ENCODE assay signal across 8 cellular contexts in genomic region chr1:204453141-204453772, GRCh38. TPM values are rescaled to one million over a fixed set of nuclear protein-coding genes. Genes with fewer than 3 reads are reported as not detected.
A peak's percentile ranks its signal among the peaks of the same experiment; 100 is the strongest.
DNase-seq lines count a peak whose midpoint lies in the region; ATAC-seq and TF ChIP-seq lines count a peak whose summit lies in the region.

No MANE protein-coding gene starts in this region.

- H3K36me3 Mint-ChIP-seq in activated CD8-positive, alpha-beta T cell treated with anti-CD3 and anti-CD28 coated beads for 36 hours (ENCODE audit: low read depth) = peaks cover 8% of the 10 kb centered on the region

- whole genome bisulfite sequencing in neuronal stem cell (ENCODE audit: extremely low coverage in 2 of 2, insufficient read length in 2 of 2, insufficient replicate concordance in 1 of 2), 2 donors = no CpG with 5 or more reads among the region's 8 CpGs

- no peak overlapping the region for H3K4ac ChIP-seq in neuronal stem cell (ENCODE audit: low read length)

- H3K9me3 Mint-ChIP-seq in activated CD8-positive, alpha-beta T cell treated with anti-CD3 and anti-CD28 coated beads for 36 hours = no peaks in the 10 kb centered on the region

- DNase-seq in GM19238 (ENCODE audit: insufficient read length, low spot score) (peak; percentile 71), lower lobe of right lung (no peak), upper lobe of right lung (no peak), neuronal stem cell (ENCODE audit: low spot score) (no peak), hypothalamus (lab: John Stamatoyannopoulos, UW) (no peak), GDM1 (lab: John Stamatoyannopoulos, UW) (no peak)
- DNase-seq in activated CD8-positive, alpha-beta T cell treated with anti-CD3 and anti-CD28 coated beads for 36 hours = peak; percentile 92

- peaks cover 2% of the 10 kb centered on the region for H3K79me1 ChIP-seq in neuronal stem cell (ENCODE audit: low read depth, low read length)

- no peaks in the 10 kb centered on the region for H3K27me3 Mint-ChIP-seq in activated CD8-positive, alpha-beta T cell treated with anti-CD3 and anti-CD28 coated beads for 36 hours

- H4K91ac ChIP-seq in neuronal stem cell (ENCODE audit: low read depth, low read length, poor library complexity) = no peak overlapping the region

- H3K4me1 Mint-ChIP-seq in activated CD8-positive, alpha-beta T cell treated with anti-CD3 and anti-CD28 coated beads for 36 hours (ENCODE audit: low read depth) = peaks cover 20% of the 10 kb centered on the region

- intact Hi-C loops in activated CD8-positive, alpha-beta T cell treated with anti-CD3 and anti-CD28 coated beads for 36 hours (cut with micrococcal nuclease) = no loop called here
- intact Hi-C loops in lower lobe of right lung (cut with DNase I) (no loop called here), upper lobe of right lung (cut with DNase I) (no loop called here)

- peak overlapping the region; percentile 43 for H3K27ac ChIP-seq in lower lobe of right lung
- H3K27ac ChIP-seq in upper lobe of right lung = peak overlapping the region; percentile 51
- H3K27ac ChIP-seq in neuronal stem cell (replicated peaks; ENCODE audit: low read length) = no peak overlapping the region

- no peak overlapping the region for H3K9ac ChIP-seq in neuronal stem cell (ENCODE audit: low read depth, low read length, poor library complexity)

- POLR2A ChIA-PET in activated CD8-positive, alpha-beta T cell treated with anti-CD3 and anti-CD28 coated beads for 36 hours (lab: Charles Lee) = interaction anchor here (1.0 to 2.2 kb wide), 7 partner anchors 9 to 43 kb away, joined by 3 to 12 read pairs (median 3); partner anchors contain the start of gene PIK3C2B

- H3K4me1 ChIP-seq in lower lobe of right lung = peaks cover 19% of the 10 kb centered on the region
- peaks cover 6% of the 10 kb centered on the region for H3K4me1 ChIP-seq in upper lobe of right lung
- peaks cover 37 to 45% of the 10 kb centered on the region in 2 donors for H3K4me1 ChIP-seq in neuronal stem cell (ENCODE audit: control insufficient read depth in 2 of 2, insufficient read depth in 1 of 2, low read depth in 1 of 2, low read length in 2 of 2)

- peak overlapping the region; percentile 35 for H3K4me3 Mint-ChIP-seq in activated CD8-positive, alpha-beta T cell treated with anti-CD3 and anti-CD28 coated beads for 36 hours

- no peaks in the 10 kb centered on the region for H3K27me3 ChIP-seq in lower lobe of right lung (ENCODE audit: low read depth)
- no peaks in the 10 kb centered on the region for H3K27me3 ChIP-seq in upper lobe of right lung
- no peaks in the 10 kb centered on the region for H3K27me3 ChIP-seq in neuronal stem cell (ENCODE audit: control insufficient read depth in 3 of 3, insufficient read depth in 3 of 3, low read depth in 1 of 3, low read length in 3 of 3)

- no peak overlapping the region for H3K18ac ChIP-seq in neuronal stem cell (ENCODE audit: low read length)

- no peak overlapping the region for H3K4me3 ChIP-seq in lower lobe of right lung
- no peak overlapping the region for H3K4me3 ChIP-seq in upper lobe of right lung
- H3K4me3 ChIP-seq in neuronal stem cell (ENCODE audit: low read length in 2 of 2) = no peak overlapping the region

- peaks cover 53% of the 10 kb centered on the region for H3K36me3 ChIP-seq in lower lobe of right lung
- peaks cover 63% of the 10 kb centered on the region for H3K36me3 ChIP-seq in upper lobe of right lung
- peaks cover 20 to 78% of the 10 kb centered on the region in 2 donors for H3K36me3 ChIP-seq in neuronal stem cell (replicated peaks in 1 of 2; ENCODE audit: control insufficient read depth in 2 of 2, insufficient read depth in 2 of 2, low read length in 2 of 2)

- H2BK15ac ChIP-seq in neuronal stem cell (ENCODE audit: low read length) = no peak overlapping the region

- no peak overlapping the region for H2AFZ ChIP-seq in neuronal stem cell (ENCODE audit: low read length)

- ATAC-seq in HG03108 (IDR thresholded peaks at IDR 0.05; ENCODE audit: unreplicated experiment) (peak; percentile 72), lower lobe of right lung (peak in 1 of 2 donors; percentile 47), upper lobe of right lung (no peak)
- ATAC-seq in activated CD8-positive, alpha-beta T cell treated with anti-CD3 and anti-CD28 coated beads for 36 hours = peak; percentile 98

- H3K9me3 ChIP-seq in lower lobe of right lung = no peaks in the 10 kb centered on the region
- no peaks in the 10 kb centered on the region for H3K9me3 ChIP-seq in upper lobe of right lung
- no peaks in the 10 kb centered on the region for H3K9me3 ChIP-seq in neuronal stem cell (replicated peaks in 1 of 2; ENCODE audit: control insufficient read depth in 2 of 2, insufficient read depth in 1 of 2, low read depth in 1 of 2, low read length in 2 of 2)

- H3K27ac Mint-ChIP-seq in activated CD8-positive, alpha-beta T cell treated with anti-CD3 and anti-CD28 coated beads for 36 hours = peak overlapping the region; percentile 88

- no peak overlapping the region for H3K23ac ChIP-seq in neuronal stem cell (ENCODE audit: low read depth, low read length, poor library complexity)

- H3K14ac ChIP-seq in neuronal stem cell (ENCODE audit: low read length) = no peak overlapping the region

- no peak overlapping the region for H4K8ac ChIP-seq in neuronal stem cell (ENCODE audit: low read depth, low read length)

- no peak overlapping the region for H2BK120ac ChIP-seq in neuronal stem cell (ENCODE audit: low read depth, low read length)

- H2BK5ac ChIP-seq in neuronal stem cell (ENCODE audit: low read length) = no peak overlapping the region

- H3K4me2 ChIP-seq in neuronal stem cell (ENCODE audit: insufficient read depth, low read length, poor library complexity, severe bottlenecking) = no peak overlapping the region

- no peak for TF ChIP-seq CTCF in activated CD8-positive, alpha-beta T cell treated with anti-CD3 and anti-CD28 coated beads for 36 hours (IDR thresholded peaks at IDR 0.05)
- TF ChIP-seq CTCF in lower lobe of right lung (IDR thresholded peaks at IDR 0.05) = no peak
- no peak for TF ChIP-seq CTCF in upper lobe of right lung (IDR thresholded peaks at IDR 0.05)

- no peak overlapping the region for H2BK12ac ChIP-seq in neuronal stem cell (ENCODE audit: low read length)

- CTCF ChIA-PET in activated CD8-positive, alpha-beta T cell treated with anti-CD3 and anti-CD28 coated beads for 36 hours (lab: Charles Lee) = interaction anchor here (0.7 to 26.9 kb wide), 4 partner anchors 9 to 55 kb away, joined by 3 to 1122 read pairs (median 66); partner anchors contain the start of gene PIK3C2B

- no peak overlapping the region for H2AK5ac ChIP-seq in neuronal stem cell (ENCODE audit: low read depth, low read length)

RNA-seq across cellular contexts. Expression of gene PIK3C2B, which starts 41.3 kb away (rescaled TPM):
- 10 to 100 TPM; 26.6 to 28.9 TPM for total RNA-seq in activated CD8-positive, alpha-beta T cell treated with anti-CD3 and anti-CD28 coated beads for 36 hours
- total RNA-seq in lower lobe of right lung = 50.5 TPM
- total RNA-seq in upper lobe of right lung = 47.3 TPM
- 15.3 TPM for polyA plus RNA-seq in neuronal stem cell (2013, experiment 1 of 2)
- polyA plus RNA-seq in neuronal stem cell (2013, experiment 2 of 2) = 16.6 TPM

RNA-seq across cellular contexts. Expression of gene PPP1R15B, which starts 41.6 kb away (rescaled TPM):
- 10 to 100 TPM; 63.8 to 64.6 TPM for total RNA-seq in activated CD8-positive, alpha-beta T cell treated with anti-CD3 and anti-CD28 coated beads for 36 hours
- total RNA-seq in lower lobe of right lung (45.3 TPM), upper lobe of right lung (47.7 TPM)
- 18.4 TPM for polyA plus RNA-seq in neuronal stem cell (2013, experiment 1 of 2)
- 19.2 TPM for polyA plus RNA-seq in neuronal stem cell (2013, experiment 2 of 2)

Comparison
In these comparisons a context has a peak if more than half of its experiments do, and no peak if none do; other contexts are left out.
1. DNase-seq: peak in GM19238 (single experiment) and activated CD8-positive, alpha-beta T cell treated with anti-CD3 and anti-CD28 coated beads for 36 hours (single experiment); none in lower lobe of right lung (single experiment), upper lobe of right lung (single experiment), neuronal stem cell (single experiment), hypothalamus (0 of 51) and GDM1 (single experiment).